1 cellular context compared by ENCODE assay signal in genomic region chr20:18428490-18429173, GRCh38.
TF ChIP-seq lines count a peak whose summit lies in the region.

No MANE protein-coding gene starts in this region.

TF ChIP-seq in HEK293, 187 proteins besides CTCF, POLR2A, EP300 and RAD21 (continued from another document and continues in another):
- TF ChIP-seq ZNF174 (tag by site-specific recombination; IDR thresholded peaks at IDR 0.05) (no peak), ZIC2 (tag by site-specific recombination; IDR thresholded peaks at IDR 0.05) (peak; percentile 90), ZBTB8A (tag by site-specific recombination; IDR thresholded peaks at IDR 0.05) (peak; percentile 53; the same call in 1 of the 2 replicates), ZNF146 (tag by site-specific recombination; IDR thresholded peaks at IDR 0.05) (no peak), HOXA7 (CRISPR knock-in tag; IDR thresholded peaks at IDR 0.05; ENCODE audit: borderline replicate concordance) (no peak), ZNF555 (tag by site-specific recombination; conservative IDR thresholded peaks at IDR 0.05) (no peak), ZNF394 (tag by site-specific recombination; IDR thresholded peaks at IDR 0.05; ENCODE audit: borderline replicate concordance) (no peak), KLF7 (tag by site-specific recombination; IDR thresholded peaks at IDR 0.05; ENCODE audit: borderline replicate concordance) (peak; percentile 65; the same call in 1 of the 2 replicates), ZNF530 (tag by site-specific recombination; IDR thresholded peaks at IDR 0.05; ENCODE audit: low read depth) (no peak), ZNF571 (tag by site-specific recombination; IDR thresholded peaks at IDR 0.05) (no peak), ZNF239 (tag by site-specific recombination; IDR thresholded peaks at IDR 0.05) (no peak), TSHZ1 (tag by site-specific recombination; IDR thresholded peaks at IDR 0.05; ENCODE audit: borderline replicate concordance) (peak; percentile 83; the same call in 1 of the 2 replicates), EGR2 (tag by site-specific recombination; IDR thresholded peaks at IDR 0.05; ENCODE audit: low read depth) (no peak), ZNF155 (tag by site-specific recombination; IDR thresholded peaks at IDR 0.05) (no peak), ZNF768 (tag by site-specific recombination; IDR thresholded peaks at IDR 0.05) (no peak), ZNF580 (tag by site-specific recombination; IDR thresholded peaks at IDR 0.05) (peak; percentile 69), ZNF341 (tag by site-specific recombination; IDR thresholded peaks at IDR 0.05; ENCODE audit: low read depth) (no peak), KLF9 (tag by site-specific recombination; IDR thresholded peaks at IDR 0.05; ENCODE audit: low read depth) (no peak), ZNF473 (tag by site-specific recombination; IDR thresholded peaks at IDR 0.05) (no peak), ZSCAN18 (tag by site-specific recombination; IDR thresholded peaks at IDR 0.05) (no peak), ZNF24 (tag by site-specific recombination; IDR thresholded peaks at IDR 0.05) (0 out of 2 replicates have a peak, but pooled peaks have one; percentile 45), ZNF184 (tag by site-specific recombination; IDR thresholded peaks at IDR 0.05) (no peak), OSR2 (tag by site-specific recombination; IDR thresholded peaks at IDR 0.05) (peak; percentile 98), ZNF121 (tag by site-specific recombination; IDR thresholded peaks at IDR 0.05) (no peak), PRDM1 (tag by site-specific recombination; IDR thresholded peaks at IDR 0.05) (no peak), ZNF311 (tag by site-specific recombination; IDR thresholded peaks at IDR 0.05; ENCODE audit: borderline replicate concordance) (no peak), ZNF501 (tag by site-specific recombination; IDR thresholded peaks at IDR 0.05) (peak; percentile 17; the same call in 1 of the 2 replicates), ZNF596 (tag by site-specific recombination; IDR thresholded peaks at IDR 0.05) (peak; percentile 74), RBAK (tag by site-specific recombination; IDR thresholded peaks at IDR 0.05) (no peak), ZBTB48 (tag by site-specific recombination; IDR thresholded peaks at IDR 0.05) (no peak), ZNF785 (tag by site-specific recombination; IDR thresholded peaks at IDR 0.05) (no peak), KLF10 (tag by site-specific recombination; IDR thresholded peaks at IDR 0.05) (no peak; the same call in none of the 2 replicates), GLI4 (tag by site-specific recombination; IDR thresholded peaks at IDR 0.05) (no peak), ZNF280D (tag by site-specific recombination; IDR thresholded peaks at IDR 0.05) (no peak), ZNF148 (tag by site-specific recombination; IDR thresholded peaks at IDR 0.05; ENCODE audit: borderline replicate concordance) (no peak), ZNF792 (tag by site-specific recombination; IDR thresholded peaks at IDR 0.05) (no peak), ZNF19 (tag by site-specific recombination; IDR thresholded peaks at IDR 0.05; ENCODE audit: low read depth) (no peak), ZNF791 (tag by site-specific recombination; IDR thresholded peaks at IDR 0.05) (no peak), ZNF398 (tag by site-specific recombination; IDR thresholded peaks at IDR 0.05) (0 out of 2 replicates have a peak, but pooled peaks have one; percentile 12), ZNF623 (tag by site-specific recombination; IDR thresholded peaks at IDR 0.05) (no peak), SETDB1 (IDR thresholded peaks at IDR 0.05; ENCODE audit: insufficient read length, low read length) (no peak), KLF1 (tag by site-specific recombination; IDR thresholded peaks at IDR 0.05) (no peak), ZNF248 (tag by site-specific recombination; IDR thresholded peaks at IDR 0.05) (no peak), ZNF175 (tag by site-specific recombination; IDR thresholded peaks at IDR 0.05) (no peak), SP3 (tag by site-specific recombination; IDR thresholded peaks at IDR 0.05) (no peak), ZNF610 (tag by site-specific recombination; IDR thresholded peaks at IDR 0.05; ENCODE audit: borderline replicate concordance) (peak; percentile 84), ZNF624 (tag by site-specific recombination; IDR thresholded peaks at IDR 0.05) (no peak), BCL6B (tag by site-specific recombination; IDR thresholded peaks at IDR 0.05) (peak; percentile 74), ZNF548 (tag by site-specific recombination; IDR thresholded peaks at IDR 0.05) (no peak), ZNF513 (tag by site-specific recombination; IDR thresholded peaks at IDR 0.05) (peak; percentile 53; the same call in 1 of the 2 replicates), ZBTB17 (tag by site-specific recombination; IDR thresholded peaks at IDR 0.05) (peak; percentile 34; the same call in 1 of the 2 replicates), FEZF1 (tag by site-specific recombination; IDR thresholded peaks at IDR 0.05) (peak; percentile 99), ZNF214 (tag by site-specific recombination; IDR thresholded peaks at IDR 0.05; ENCODE audit: borderline replicate concordance) (no peak), ZSCAN16 (tag by site-specific recombination; IDR thresholded peaks at IDR 0.05) (no peak), ZSCAN4 (tag by site-specific recombination; IDR thresholded peaks at IDR 0.05) (0 out of 2 replicates have a peak, but pooled peaks have one; percentile 16)
